10 cellular contexts compared by ENCODE assay signal in genomic region chr6:156925718-156926607, GRCh38.
DNase-seq lines count a peak whose midpoint lies in the region; ATAC-seq, FAIRE-seq and TF ChIP-seq lines count a peak whose summit lies in the region.
"Had no signal": no experiment of that assay in that cellular context is flagged by ENCODE, and none has a peak within 500 bp of the region (broad histone marks: within the 10 kb centered on the region; RNA-seq: fewer than 3 reads in every experiment).

No MANE protein-coding gene starts in this region.

- peak overlapping the region; percentile 51 for H3K27ac ChIP-seq in Karpas-422 (ENCODE audit: low read length)
- no peak overlapping the region for H3K27ac ChIP-seq in pancreas

- H3K9ac ChIP-seq in Karpas-422 (ENCODE audit: low read length), result no peak overlapping the region

- DNase-seq in Karpas-422, result no peak
- no peak for DNase-seq in pancreas
- DNase-seq in stimulated activated CD4-positive, alpha-beta T cell treated with anti-CD3 and anti-CD28 coated beads, Interleukin-4, amount 100 ng/mL, for 1 hour, result no peak
- DNase-seq in iPS-NIHi11 (ENCODE audit: low spot score), result no peak
- DNase-seq in H54 (ENCODE audit: insufficient read length, low spot score), result no peak
- DNase-seq: hypothalamus had no signal

- FAIRE-seq in pancreas (lab: Jason Lieb, UNC) (no peak), H54 (lab: Jason Lieb, UNC) (no peak)

- H3K4me1 ChIP-seq in Karpas-422 (ENCODE audit: low read length), result peaks cover 66% of the 10 kb centered on the region
- H3K4me1 ChIP-seq in pancreas, result peaks cover 10 to 17% (median 17%) of the 10 kb centered on the region in 3 donors

- no peak for TF ChIP-seq CTCF in pancreas (IDR thresholded peaks at IDR 0.05)

- no peaks in the 10 kb centered on the region for H3K9me3 ChIP-seq in Karpas-422 (ENCODE audit: low read length)
- no peaks in the 10 kb centered on the region for H3K9me3 ChIP-seq in pancreas

- TF ChIP-seq POLR2A in H54 (IDR thresholded peaks at IDR 0.05; ENCODE audit: low read depth, low read length), result no peak

- WGBS in pancreas, 2 donors, result 45% methylated on average over 3 of the region's 3 CpGs

- H3K27me3 ChIP-seq in Karpas-422 (ENCODE audit: low read length) (no peaks in the 10 kb centered on the region), pancreas (no peaks in the 10 kb centered on the region)

- no peaks in the 10 kb centered on the region for H3K36me3 ChIP-seq in Karpas-422 (ENCODE audit: insufficient read depth, low read length)
- no peaks in the 10 kb centered on the region for H3K36me3 ChIP-seq in pancreas

- intact Hi-C loops in pancreas (cut with DNase I), result no loop called here

- H3K4me3 ChIP-seq in Karpas-422 (ENCODE audit: low read length) (no peak overlapping the region), pancreas (no peak overlapping the region)
- H3K4me3 ChIP-seq: skin epidermis had no signal

- no peaks in the 10 kb centered on the region for H4K20me1 ChIP-seq in Karpas-422 (ENCODE audit: insufficient read depth, low read depth, low read length)

- peak overlapping the region; percentile 14 for H3K4me2 ChIP-seq in Karpas-422 (ENCODE audit: low read depth, low read length, poor library complexity, severe bottlenecking)

- H3K79me2 ChIP-seq in Karpas-422 (ENCODE audit: low read length), result peaks cover 98% of the 10 kb centered on the region

- H2AFZ ChIP-seq in Karpas-422 (ENCODE audit: low read length), result no peak overlapping the region

- H3K9me2 ChIP-seq in Karpas-422 (replicated peaks; ENCODE audit: insufficient read depth, low read length), result no peaks in the 10 kb centered on the region

- ATAC-seq in GM19035 (IDR thresholded peaks at IDR 0.05; ENCODE audit: unreplicated experiment) (peak; percentile 58), HG02571 (IDR thresholded peaks at IDR 0.05; ENCODE audit: unreplicated experiment) (peak; percentile 69), pancreas (peak in 3 of 4 donors; percentile 30 to 79 (median 49)), HG03039 (IDR thresholded peaks at IDR 0.05; ENCODE audit: unreplicated experiment) (no peak)
